In the genomic region with DNA sequence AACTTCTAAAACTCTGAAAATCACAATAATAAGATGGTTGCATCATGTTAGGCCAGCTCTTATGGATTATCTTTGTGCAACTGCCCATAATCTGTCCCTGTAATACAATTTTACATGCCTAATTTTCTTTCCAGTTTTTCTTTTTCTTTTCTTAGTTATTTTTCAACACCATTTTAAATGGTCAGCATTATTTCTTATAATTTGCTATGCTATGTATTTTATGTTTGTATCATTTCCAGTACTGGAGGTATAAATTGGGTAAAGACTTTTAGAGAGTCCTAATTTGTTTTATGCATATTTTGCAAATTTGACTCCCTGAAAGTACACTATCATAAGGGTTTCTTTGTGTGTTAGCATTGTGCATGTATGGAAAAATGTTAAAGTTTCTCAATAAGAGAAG, we compare ENCODE assay signal across 25 cellular contexts.
DNase-seq lines count a peak whose midpoint lies in the region; ATAC-seq, FAIRE-seq and TF ChIP-seq lines count a peak whose summit lies in the region.
"Had no signal": no experiment of that assay in that cellular context is flagged by ENCODE, and none has a peak within 500 bp of the region (broad histone marks: within the 10 kb centered on the region; RNA-seq: fewer than 3 reads in every experiment).

No MANE protein-coding gene starts in this region.

- TF ChIP-seq EP300 in A549 (IDR thresholded peaks at IDR 0.05): no peak
- TF ChIP-seq EP300 in K562 (IDR thresholded peaks at IDR 0.05; ENCODE audit: low read length): no peak

- H3K9ac ChIP-seq in K562 (ENCODE audit: insufficient read depth in 1 of 2, low read depth in 2 of 2, low read length in 2 of 2): no peak overlapping the region
- H3K9ac ChIP-seq: BLaER1 treated with 17β-estradiol and CSF1 and Interleukin-3, amounts not matched to agents 10 nM and 100 nM had no signal

- H3K79me2 ChIP-seq in K562 (ENCODE audit: control insufficient read depth, insufficient read depth, low read length): no peaks in the 10 kb centered on the region

- H3K9me1 ChIP-seq in K562 (ENCODE audit: control insufficient read depth, insufficient read depth, low read length): no peaks in the 10 kb centered on the region

- no peaks in the 10 kb centered on the region for H3K36me3 ChIP-seq in K562 (ENCODE audit: control insufficient read depth, insufficient read depth, low read length)
- H3K36me3 ChIP-seq: BLaER1 treated with 17β-estradiol and CSF1 and Interleukin-3, amounts not matched to agents 10 nM and 100 nM had no signal

- no peaks in the 10 kb centered on the region for H4K20me1 ChIP-seq in K562 (replicated peaks; ENCODE audit: control insufficient read depth, insufficient read depth, low read length)
- H4K20me1 ChIP-seq: BLaER1 treated with 17β-estradiol and CSF1 and Interleukin-3, amounts not matched to agents 10 nM and 100 nM had no signal

- no peaks in the 10 kb centered on the region for H3K4me1 ChIP-seq in A549
- no peaks in the 10 kb centered on the region for H3K4me1 ChIP-seq in K562 (replicated peaks in 1 of 2; ENCODE audit: control insufficient read depth in 2 of 2, insufficient read depth in 2 of 2, low read length in 2 of 2)
- H3K4me1 ChIP-seq: BLaER1 treated with 17β-estradiol and CSF1 and Interleukin-3, amounts not matched to agents 10 nM and 100 nM; Caco-2 had no signal

- intact Hi-C loops in K562 (cut with micrococcal nuclease): no loop called here

- TF ChIP-seq POLR2A in A549 (IDR thresholded peaks at IDR 0.05; ENCODE audit: low read length) (no peak), K562 (conservative IDR thresholded peaks at IDR 0.05) (no peak)

- H3K4me2 ChIP-seq in A549 (no peak overlapping the region), K562 (ENCODE audit: insufficient read depth, low read length) (no peak overlapping the region)
- H3K4me2 ChIP-seq: BLaER1 treated with 17β-estradiol and CSF1 and Interleukin-3, amounts not matched to agents 10 nM and 100 nM had no signal

- ATAC-seq in A549 (no peak), K562 (no peak), GM21390 (IDR thresholded peaks at IDR 0.05; ENCODE audit: unreplicated experiment) (no peak)
- ATAC-seq: CD8-positive, alpha-beta T cell; GM12878 had no signal

- TF ChIP-seq CTCF in A549 (IDR thresholded peaks at IDR 0.05) (no peak), D721Med (IDR thresholded peaks at IDR 0.05; ENCODE audit: insufficient read depth, missing control alignments) (no peak), K562 (IDR thresholded peaks at IDR 0.05 in 2 of 3, conservative IDR thresholded peaks at IDR 0.05 in 1 of 3; ENCODE audit: insufficient read depth in 2 of 3, low read depth in 1 of 3, low read length in 3 of 3) (no peak)

- H3K9me3 ChIP-seq in A549: no peaks in the 10 kb centered on the region
- H3K9me3 ChIP-seq in K562 (replicated peaks; ENCODE audit: control insufficient read depth, insufficient read depth, low read depth, low read length): no peaks in the 10 kb centered on the region
- H3K9me3 ChIP-seq: BLaER1 treated with 17β-estradiol and CSF1 and Interleukin-3, amounts not matched to agents 10 nM and 100 nM; Caco-2 had no signal

- CTCF ChIA-PET in A549 (lab: Yijun Ruan, JAX) (no interaction called here), K562 (lab: Yijun Ruan, JAX; ENCODE audit: low intra/inter-chr PET ratio) (no interaction called here)

- H3K4me3 ChIP-seq in A549 (no peak overlapping the region), K562 (no peak overlapping the region)
- H3K4me3 ChIP-seq: BLaER1 treated with 17β-estradiol and CSF1 and Interleukin-3, amounts not matched to agents 10 nM and 100 nM; GM12878 had no signal

- TF ChIP-seq RAD21 in A549 (conservative IDR thresholded peaks at IDR 0.05 in 1 of 2, IDR thresholded peaks at IDR 0.05 in 1 of 2) (no peak), K562 (CRISPR knock-in tag; conservative IDR thresholded peaks at IDR 0.05 in 1 of 2, IDR thresholded peaks at IDR 0.05 in 1 of 2) (no peak)

- POLR2A ChIA-PET in A549 (lab: Yijun Ruan, JAX): no interaction called here
- POLR2A ChIA-PET in K562 (lab: Yijun Ruan, JAX): no interaction called here

- no peak overlapping the region for H2AFZ ChIP-seq in K562 (ENCODE audit: low read depth, low read length)

- DNase-seq in A549 (ENCODE audit: low read depth in 1 of 2, low spot score in 1 of 2) (no peak), D721Med (ENCODE audit: insufficient read length, low spot score) (no peak), K562 (ENCODE audit: extremely low read depth in 1 of 4, low spot score in 3 of 4) (no peak), NCI-H526 treated with DMSO at 0.1 percent for 48 hours (lab: John Stamatoyannopoulos, UW) (no peak), activated gamma-delta T cell treated with Interleukin-2 at 50 U/mL for 16 hours (no peak)
- DNase-seq: 8988T; AML-193; Caco-2; Calu3; CD4-positive, alpha-beta T cell; CD8-positive, alpha-beta T cell; DMS 273 treated with DMSO at 0.1 percent for 48 hours; DMS153; DMS53; DMS79; DND-41; EL; GDM1 had no signal

- FAIRE-seq in A549 (lab: Jason Lieb, UNC) (no peak), D721Med (lab: Jason Lieb, UNC) (peak; percentile 35), K562 (lab: Jason Lieb, UNC) (no peak)
- FAIRE-seq: A204.1, GM12878, GM12892, GM18507 had no signal

- in situ Hi-C loops in K562 (cut with MboI): no loop called here

- H3K27me3 ChIP-seq in K562 (ENCODE audit: control insufficient read depth in 2 of 2, insufficient read depth in 2 of 2, low read length in 2 of 2): no peaks in the 10 kb centered on the region
- H3K27me3 ChIP-seq: BLaER1 treated with 17β-estradiol and CSF1 and Interleukin-3, amounts not matched to agents 10 nM and 100 nM had no signal

- H3K27ac ChIP-seq in A549: no peak overlapping the region
- no peak overlapping the region for H3K27ac ChIP-seq in K562 (ENCODE audit: extremely low read depth, low read depth, low read length)
- H3K27ac ChIP-seq: BLaER1 treated with 17β-estradiol and CSF1 and Interleukin-3, amounts not matched to agents 10 nM and 100 nM; C4-2B had no signal

- no TSS peak for BruUV-seq in K562 (replicated peaks; lab: Mats Ljungman, UMichigan)

TF ChIP-seq in A549, 52 proteins besides CTCF, POLR2A, EP300 and RAD21:
- TF ChIP-seq MAFK (IDR thresholded peaks at IDR 0.05; ENCODE audit: partially characterized antibody): peak; percentile 19
- TF ChIP-seq, protein P1, sequence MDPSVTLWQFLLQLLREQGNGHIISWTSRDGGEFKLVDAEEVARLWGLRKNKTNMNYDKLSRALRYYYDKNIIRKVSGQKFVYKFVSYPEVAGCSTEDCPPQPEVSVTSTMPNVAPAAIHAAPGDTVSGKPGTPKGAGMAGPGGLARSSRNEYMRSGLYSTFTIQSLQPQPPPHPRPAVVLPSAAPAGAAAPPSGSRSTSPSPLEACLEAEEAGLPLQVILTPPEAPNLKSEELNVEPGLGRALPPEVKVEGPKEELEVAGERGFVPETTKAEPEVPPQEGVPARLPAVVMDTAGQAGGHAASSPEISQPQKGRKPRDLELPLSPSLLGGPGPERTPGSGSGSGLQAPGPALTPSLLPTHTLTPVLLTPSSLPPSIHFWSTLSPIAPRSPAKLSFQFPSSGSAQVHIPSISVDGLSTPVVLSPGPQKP (IDR thresholded peaks at IDR 0.05; ENCODE audit: low read depth, low read length): no peak
- TF ChIP-seq HEYL (CRISPR knock-in tag; IDR thresholded peaks at IDR 0.05): no peak
- TF ChIP-seq RFX5 (IDR thresholded peaks at IDR 0.05): no peak
- TF ChIP-seq HDAC2 (IDR thresholded peaks at IDR 0.05): no peak
- no peak for TF ChIP-seq CBX2 (IDR thresholded peaks at IDR 0.05; ENCODE audit: borderline replicate concordance, low read depth)
- no peak for TF ChIP-seq TP53 (CRISPR knock-in tag; IDR thresholded peaks at IDR 0.05)
- no peak for TF ChIP-seq PHF8 (IDR thresholded peaks at IDR 0.05; ENCODE audit: borderline replicate concordance, low read depth)
- TF ChIP-seq NPAS2 (CRISPR knock-in tag; IDR thresholded peaks at IDR 0.05; ENCODE audit: borderline replicate concordance): no peak

TF ChIP-seq in K562, 482 proteins besides CTCF, POLR2A, EP300 and RAD21:
- no peak for TF ChIP-seq ZNF707 (CRISPR knock-in tag; conservative IDR thresholded peaks at IDR 0.05)
- peak; percentile 50 for TF ChIP-seq ZNF316 (IDR thresholded peaks at IDR 0.05)
